Comparison of ENCODE assay signal across 16 cellular contexts in the genomic region with DNA sequence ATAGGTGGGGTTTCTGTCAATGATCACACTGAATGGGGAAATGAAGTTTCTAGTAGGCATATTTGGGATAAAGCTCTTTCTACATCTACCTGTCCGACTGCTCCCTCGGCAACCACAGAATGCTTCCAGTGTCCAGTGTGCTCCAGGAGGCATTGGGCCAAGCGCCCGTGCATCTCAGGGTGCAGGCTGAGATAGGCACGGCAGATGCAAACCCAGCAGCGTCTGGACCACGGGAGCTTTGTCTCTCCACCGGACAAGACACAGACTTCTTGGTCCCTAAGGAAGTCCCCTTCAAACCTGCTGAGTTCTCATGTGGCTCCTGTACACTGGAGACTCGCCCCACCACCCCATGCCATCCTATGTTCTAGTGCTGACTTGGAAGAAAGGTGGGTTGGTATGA.
DNase-seq lines count a peak whose midpoint lies in the region; ATAC-seq and TF ChIP-seq lines count a peak whose summit lies in the region.
"Had no signal": no experiment of that assay in that cellular context is flagged by ENCODE, and none has a peak within 500 bp of the region (broad histone marks: within the 10 kb centered on the region; RNA-seq: fewer than 3 reads in every experiment).

No MANE protein-coding gene starts in this region.

- no peaks in the 10 kb centered on the region for H3K27me3 ChIP-seq in CD8-positive, alpha-beta T cell (ENCODE audit: insufficient read depth, low read length)
- no peaks in the 10 kb centered on the region for H3K27me3 ChIP-seq in gastrocnemius medialis

- intact Hi-C loops in activated CD8-positive, alpha-beta T cell treated with anti-CD3 and anti-CD28 coated beads for 36 hours (cut with micrococcal nuclease), result no loop called here
- intact Hi-C loops in CD8-positive, alpha-beta T cell (cut with DNase I, micrococcal nuclease), result no loop called here
- intact Hi-C loops in gastrocnemius medialis (cut with DNase I; ENCODE audit: low total_unique reads), result no loop called here

- no peak overlapping the region for H3K27ac ChIP-seq in CD8-positive, alpha-beta T cell (ENCODE audit: low read depth, low read length)
- peak overlapping the region; percentile 84 to 95 (median 89) for H3K27ac ChIP-seq in gastrocnemius medialis
- H3K27ac ChIP-seq: KMS-11 had no signal

- H3K27ac Mint-ChIP-seq in activated CD8-positive, alpha-beta T cell treated with anti-CD3 and anti-CD28 coated beads for 36 hours, result peak overlapping the region; percentile 70
- H3K27ac Mint-ChIP-seq in activated CD8-positive, alpha-beta T cell treated with anti-CD3 and anti-CD28 coated beads, Interleukin-2, amount 10 ng/mL, durations not matched to agents 7 days and 5 days, result no peak overlapping the region
- H3K27ac Mint-ChIP-seq in CD8-positive, alpha-beta T cell, result peak overlapping the region; percentile 77
- peak overlapping the region; percentile 32 to 63 for H3K27ac Mint-ChIP-seq in effector memory CD8-positive, alpha-beta T cell
- H3K27ac Mint-ChIP-seq: CD14-positive monocyte had no signal

- ATAC-seq in activated CD8-positive, alpha-beta T cell treated with anti-CD3 and anti-CD28 coated beads for 36 hours, result no peak
- ATAC-seq in activated CD8-positive, alpha-beta T cell treated with anti-CD3 and anti-CD28 coated beads, Interleukin-2, amount 10 ng/mL, durations not matched to agents 7 days and 5 days, result no peak
- ATAC-seq in CD8-positive, alpha-beta T cell, result no peak
- no peak for ATAC-seq in effector memory CD8-positive, alpha-beta T cell (replicated peaks)
- ATAC-seq in gastrocnemius medialis, result no peak
- no peak for ATAC-seq in HG03354 (IDR thresholded peaks at IDR 0.05; ENCODE audit: poor library complexity, severe bottlenecking, unreplicated experiment)

- H3K9me3 Mint-ChIP-seq in activated CD8-positive, alpha-beta T cell treated with anti-CD3 and anti-CD28 coated beads for 36 hours, result peaks cover 2% of the 10 kb centered on the region
- H3K9me3 Mint-ChIP-seq in activated CD8-positive, alpha-beta T cell treated with anti-CD3 and anti-CD28 coated beads, Interleukin-2, amount 10 ng/mL, durations not matched to agents 7 days and 5 days (ENCODE audit: insufficient read depth), result no peaks in the 10 kb centered on the region
- no peaks in the 10 kb centered on the region for H3K9me3 Mint-ChIP-seq in CD8-positive, alpha-beta T cell
- no peaks in the 10 kb centered on the region for H3K9me3 Mint-ChIP-seq in effector memory CD8-positive, alpha-beta T cell

- H3K4me3 Mint-ChIP-seq in activated CD8-positive, alpha-beta T cell treated with anti-CD3 and anti-CD28 coated beads for 36 hours, result no peak overlapping the region
- no peak overlapping the region for H3K4me3 Mint-ChIP-seq in activated CD8-positive, alpha-beta T cell treated with anti-CD3 and anti-CD28 coated beads, Interleukin-2, amount 10 ng/mL, durations not matched to agents 7 days and 5 days
- no peak overlapping the region for H3K4me3 Mint-ChIP-seq in CD8-positive, alpha-beta T cell
- H3K4me3 Mint-ChIP-seq in effector memory CD8-positive, alpha-beta T cell, result no peak overlapping the region
- H3K4me3 Mint-ChIP-seq: CD14-positive monocyte had no signal

- H3K9me3 ChIP-seq in CD8-positive, alpha-beta T cell (ENCODE audit: low read length), result no peaks in the 10 kb centered on the region
- no peaks in the 10 kb centered on the region for H3K9me3 ChIP-seq in gastrocnemius medialis

- peaks cover 49% of the 10 kb centered on the region for H3K4me1 ChIP-seq in CD8-positive, alpha-beta T cell (ENCODE audit: insufficient read depth, low read length)
- H3K4me1 ChIP-seq in gastrocnemius medialis, result peaks cover 42 to 44% of the 10 kb centered on the region in 2 donors

- no peak overlapping the region for H3K4me3 ChIP-seq in CD8-positive, alpha-beta T cell (ENCODE audit: low read depth, low read length)
- no peak overlapping the region for H3K4me3 ChIP-seq in gastrocnemius medialis

- peaks cover 16% of the 10 kb centered on the region for H3K36me3 Mint-ChIP-seq in activated CD8-positive, alpha-beta T cell treated with anti-CD3 and anti-CD28 coated beads for 36 hours (ENCODE audit: low read depth)
- peaks cover 26% of the 10 kb centered on the region for H3K36me3 Mint-ChIP-seq in activated CD8-positive, alpha-beta T cell treated with anti-CD3 and anti-CD28 coated beads, Interleukin-2, amount 10 ng/mL, durations not matched to agents 7 days and 5 days (ENCODE audit: low read depth)
- H3K36me3 Mint-ChIP-seq in CD8-positive, alpha-beta T cell, result peaks cover 18% of the 10 kb centered on the region
- H3K36me3 Mint-ChIP-seq in effector memory CD8-positive, alpha-beta T cell (ENCODE audit: insufficient read depth), result peaks cover 3% of the 10 kb centered on the region

- peaks cover 54% of the 10 kb centered on the region for H3K4me1 Mint-ChIP-seq in activated CD8-positive, alpha-beta T cell treated with anti-CD3 and anti-CD28 coated beads for 36 hours (ENCODE audit: low read depth)
- peaks cover 45% of the 10 kb centered on the region for H3K4me1 Mint-ChIP-seq in activated CD8-positive, alpha-beta T cell treated with anti-CD3 and anti-CD28 coated beads, Interleukin-2, amount 10 ng/mL, durations not matched to agents 7 days and 5 days (ENCODE audit: low read depth)
- H3K4me1 Mint-ChIP-seq in CD8-positive, alpha-beta T cell (ENCODE audit: low read depth), result peaks cover 60% of the 10 kb centered on the region
- H3K4me1 Mint-ChIP-seq in effector memory CD8-positive, alpha-beta T cell (ENCODE audit: low read depth in 2 of 2), result peaks cover 8 to 17% of the 10 kb centered on the region in 2 donors

- no peaks in the 10 kb centered on the region for H3K36me3 ChIP-seq in CD8-positive, alpha-beta T cell (ENCODE audit: insufficient read depth, low read length)
- no peaks in the 10 kb centered on the region for H3K36me3 ChIP-seq in gastrocnemius medialis

- POLR2A ChIA-PET in activated CD8-positive, alpha-beta T cell treated with anti-CD3 and anti-CD28 coated beads for 36 hours (lab: Charles Lee), result interaction anchor here (0.7 to 1.1 kb wide), 2 partner anchors 21 to 145 kb away, joined by 3 read pairs; no protein-coding TSS in a partner anchor
- POLR2A ChIA-PET in activated CD8-positive, alpha-beta T cell treated with anti-CD3 and anti-CD28 coated beads, Interleukin-2, amount 10 ng/mL, durations not matched to agents 7 days and 5 days (lab: Charles Lee), result no interaction called here
- POLR2A ChIA-PET in CD8-positive, alpha-beta T cell (lab: Charles Lee), result no interaction called here

- DNase-seq in activated CD8-positive, alpha-beta T cell treated with anti-CD3 and anti-CD28 coated beads for 36 hours, result no peak
- DNase-seq in activated CD8-positive, alpha-beta T cell treated with anti-CD3 and anti-CD28 coated beads, Interleukin-2, amount 10 ng/mL, durations not matched to agents 7 days and 5 days, result no peak
- DNase-seq in CD8-positive, alpha-beta T cell, result no peak
- DNase-seq in effector memory CD8-positive, alpha-beta T cell, result no peak
- DNase-seq in gastrocnemius medialis (no peak), DMS153 treated with DMSO at 0.1 percent for 48 hours (lab: John Stamatoyannopoulos, UW; ENCODE audit: unreplicated experiment) (no peak), G401 (ENCODE audit: low spot score) (no peak)
- DNase-seq: NCI-H1092, NCI-H2107, NCI-H345, NCI-H526 treated with DMSO at 0.1 percent for 48 hours, OCI-M1, RPMI8226 had no signal

- in situ Hi-C loops in gastrocnemius medialis (cut with MboI; ENCODE audit: low sequenced_read_pairs in 4 of 4) (no loop called here), G401 (cut with HindIII; ENCODE audit: low sequenced_read_pairs) (no loop called here)

- CTCF ChIA-PET in activated CD8-positive, alpha-beta T cell treated with anti-CD3 and anti-CD28 coated beads for 36 hours (lab: Charles Lee), result no interaction called here
- CTCF ChIA-PET in activated CD8-positive, alpha-beta T cell treated with anti-CD3 and anti-CD28 coated beads, Interleukin-2, amount 10 ng/mL, durations not matched to agents 7 days and 5 days (lab: Charles Lee), result interaction anchor here (1.1 kb wide), 1 partner anchor 35 kb away, joined by 3 read pairs; no protein-coding TSS in a partner anchor
- CTCF ChIA-PET in CD8-positive, alpha-beta T cell (lab: Charles Lee), result no interaction called here

- no peak for TF ChIP-seq POLR2A in gastrocnemius medialis (IDR thresholded peaks at IDR 0.05)

- no peaks in the 10 kb centered on the region for H3K27me3 Mint-ChIP-seq in activated CD8-positive, alpha-beta T cell treated with anti-CD3 and anti-CD28 coated beads for 36 hours
- H3K27me3 Mint-ChIP-seq in activated CD8-positive, alpha-beta T cell treated with anti-CD3 and anti-CD28 coated beads, Interleukin-2, amount 10 ng/mL, durations not matched to agents 7 days and 5 days (ENCODE audit: low read depth), result no peaks in the 10 kb centered on the region
- H3K27me3 Mint-ChIP-seq in CD8-positive, alpha-beta T cell (ENCODE audit: low read depth), result no peaks in the 10 kb centered on the region
- no peaks in the 10 kb centered on the region for H3K27me3 Mint-ChIP-seq in effector memory CD8-positive, alpha-beta T cell

- TF ChIP-seq CTCF in activated CD8-positive, alpha-beta T cell treated with anti-CD3 and anti-CD28 coated beads for 36 hours (IDR thresholded peaks at IDR 0.05), result no peak
- no peak for TF ChIP-seq CTCF in CD8-positive, alpha-beta T cell (IDR thresholded peaks at IDR 0.05)
- no peak for TF ChIP-seq CTCF in gastrocnemius medialis (IDR thresholded peaks at IDR 0.05 in 4 of 5, conservative IDR thresholded peaks at IDR 0.05 in 1 of 5)
